38 cellular contexts compared by ENCODE assay signal in genomic region chr17:371583-371982, GRCh38.
"Had no signal": no experiment of that assay in that cellular context is flagged by ENCODE, and none has a peak within 500 bp of the region (broad histone marks: within the 10 kb centered on the region; RNA-seq: fewer than 3 reads in every experiment).

No MANE protein-coding gene starts in this region.

- H3K4me3 Mint-ChIP-seq: activated CD4-positive, alpha-beta memory T cell treated with anti-CD3 and anti-CD28 coated beads, Interleukin-2, amount 10 ng/mL, durations not matched to agents 7 days and 5 days; activated CD4-positive, alpha-beta T cell treated with anti-CD3 and anti-CD28 coated beads for 36 hours; activated CD4-positive, alpha-beta T cell treated with anti-CD3 and anti-CD28 coated beads, Interleukin-2, amount 10 ng/mL, durations not matched to agents 7 days and 5 days; activated CD8-positive, alpha-beta memory T cell treated with anti-CD3 and anti-CD28 coated beads, Interleukin-2, amount 10 ng/mL, durations not matched to agents 7 days and 5 days; activated CD8-positive, alpha-beta T cell treated with anti-CD3 and anti-CD28 coated beads, Interleukin-2, amount 10 ng/mL, durations not matched to agents 7 days and 5 days; activated naive CD4-positive, alpha-beta T cell treated with anti-CD3 and anti-CD28 coated beads, Interleukin-2, amount 10 ng/mL, durations not matched to agents 7 days and 5 days; activated naive CD4-positive, alpha-beta T cell treated with anti-CD3 and anti-CD28 coated beads, Interleukin-2, amount 50 U/mL, for 24 hours; activated naive CD8-positive, alpha-beta T cell; activated naive CD8-positive, alpha-beta T cell treated with anti-CD3 and anti-CD28 coated beads, Interleukin-2, amount 10 ng/mL, durations not matched to agents 7 days and 5 days; activated naive CD8-positive, alpha-beta T cell treated with anti-CD3 and anti-CD28 coated beads, Interleukin-2, amount 50 U/mL, for 24 hours; activated T-cell treated with anti-CD3 and anti-CD28 coated beads, Interleukin-2, amount 50 U/mL, for 24 hours; brain; central memory CD8-positive, alpha-beta T cell; T-helper 1 cell treated with Interleukin-12 subunit alpha and Interleukin-12 subunit beta and Interleukin-4 antibody, amounts not matched to agents 30 μg/mL and 1 μg/mL, for 36 hours; T-helper 2 cell treated with Interferon-gamma antibody and Interleukin-4, amounts not matched to agents 5 μg/mL and 100 μg/mL, for 36 hours; WTC11 had no signal

- ATAC-seq: activated CD4-positive, alpha-beta T cell treated with anti-CD3 and anti-CD28 coated beads for 36 hours; activated CD4-positive, CD25-positive, alpha-beta regulatory T cell treated with anti-CD3 and anti-CD28 coated beads, Interleukin-2, amount 50 U/mL, for 24 hours; activated CD8-positive, alpha-beta memory T cell treated with anti-CD3 and anti-CD28 coated beads, Interleukin-2, amount 10 ng/mL, durations not matched to agents 7 days and 5 days; activated CD8-positive, alpha-beta T cell treated with anti-CD3 and anti-CD28 coated beads, Interleukin-2, amount 10 ng/mL, durations not matched to agents 7 days and 5 days; activated naive CD8-positive, alpha-beta T cell treated with anti-CD3 and anti-CD28 coated beads, Interleukin-2, amount 50 U/mL, for 24 hours; WTC11 had no signal

- H3K4me3 ChIP-seq: ascending aorta, cardiac muscle cell had no signal

- H3K9me3 ChIP-seq: ascending aorta had no signal

- H3K36me3 ChIP-seq: ascending aorta, cardiac muscle cell, WERI-Rb-1 had no signal

- H3K27ac ChIP-seq: ascending aorta, cardiac muscle cell had no signal

- H3K4me1 Mint-ChIP-seq: activated CD4-positive, alpha-beta T cell treated with anti-CD3 and anti-CD28 coated beads for 36 hours; activated CD4-positive, alpha-beta T cell treated with anti-CD3 and anti-CD28 coated beads, Interleukin-2, amount 10 ng/mL, durations not matched to agents 7 days and 5 days; activated naive CD8-positive, alpha-beta T cell treated with anti-CD3 and anti-CD28 coated beads, Interleukin-2, amount 10 ng/mL, durations not matched to agents 7 days and 5 days; WTC11 had no signal

- H3K27me3 ChIP-seq: ascending aorta, cardiac muscle cell had no signal

- H3K27ac Mint-ChIP-seq: activated CD4-positive, alpha-beta memory T cell treated with anti-CD3 and anti-CD28 coated beads, Interleukin-2, amount 10 ng/mL, durations not matched to agents 7 days and 5 days; activated CD4-positive, alpha-beta T cell treated with anti-CD3 and anti-CD28 coated beads for 36 hours; activated CD4-positive, alpha-beta T cell treated with anti-CD3 and anti-CD28 coated beads, Interleukin-2, amount 10 ng/mL, durations not matched to agents 7 days and 5 days; activated CD8-positive, alpha-beta memory T cell treated with anti-CD3 and anti-CD28 coated beads, Interleukin-2, amount 10 ng/mL, durations not matched to agents 7 days and 5 days; activated CD8-positive, alpha-beta T cell treated with anti-CD3 and anti-CD28 coated beads, Interleukin-2, amount 10 ng/mL, durations not matched to agents 7 days and 5 days; activated naive CD4-positive, alpha-beta T cell treated with anti-CD3 and anti-CD28 coated beads, Interleukin-2, amount 10 ng/mL, durations not matched to agents 7 days and 5 days; activated naive CD4-positive, alpha-beta T cell treated with anti-CD3 and anti-CD28 coated beads, Interleukin-2, amount 50 U/mL, for 24 hours; activated naive CD8-positive, alpha-beta T cell; activated naive CD8-positive, alpha-beta T cell treated with anti-CD3 and anti-CD28 coated beads, Interleukin-2, amount 10 ng/mL, durations not matched to agents 7 days and 5 days; activated naive CD8-positive, alpha-beta T cell treated with anti-CD3 and anti-CD28 coated beads, Interleukin-2, amount 50 U/mL, for 24 hours; activated T-cell treated with anti-CD3 and anti-CD28 coated beads, Interleukin-2, amount 50 U/mL, for 24 hours; activated T-helper 2 cell treated with anti-CD3 and anti-CD28 coated beads, Interferon-gamma antibody, Interleukin-2, Interleukin-4, amounts not matched to agents 10 μg/mL and 5 μg/mL and 100 μg/mL, durations not matched to agents 14 hours and 24 hours and 36 hours; T-helper 1 cell treated with Interleukin-12 subunit alpha and Interleukin-12 subunit beta and Interleukin-4 antibody, amounts not matched to agents 30 μg/mL and 1 μg/mL, for 36 hours; T-helper 2 cell treated with Interferon-gamma antibody and Interleukin-4, amounts not matched to agents 5 μg/mL and 100 μg/mL, for 36 hours; WTC11 had no signal

- H3K9me3 Mint-ChIP-seq: activated naive CD4-positive, alpha-beta T cell treated with anti-CD3 and anti-CD28 coated beads, Interleukin-2, amount 50 U/mL, for 24 hours; T-helper 1 cell treated with Interleukin-12 subunit alpha and Interleukin-12 subunit beta and Interleukin-4 antibody, amounts not matched to agents 30 μg/mL and 1 μg/mL, for 36 hours had no signal

- H3K4me1 ChIP-seq: ascending aorta had no signal

- DNase-seq: activated CD4-positive, alpha-beta memory T cell treated with anti-CD3 and anti-CD28 coated beads, Interleukin-2, amount 10 ng/mL, durations not matched to agents 7 days and 5 days; activated CD4-positive, alpha-beta T cell treated with anti-CD3 and anti-CD28 coated beads for 1 hour; activated CD4-positive, alpha-beta T cell treated with anti-CD3 and anti-CD28 coated beads for 36 hours; activated CD4-positive, alpha-beta T cell treated with anti-CD3 and anti-CD28 coated beads for 48 hours; activated CD4-positive, alpha-beta T cell treated with anti-CD3 and anti-CD28 coated beads, Interleukin-2, amount 10 ng/mL, durations not matched to agents 7 days and 5 days; activated CD4-positive, alpha-beta T cell treated with anti-CD3 and anti-CD28 coated beads, Interleukin-2, amount 50 U/mL, for 48 hours; activated CD4-positive, CD25-positive, alpha-beta regulatory T cell; activated CD8-positive, alpha-beta memory T cell treated with anti-CD3 and anti-CD28 coated beads for 24 hours; activated CD8-positive, alpha-beta memory T cell treated with anti-CD3 and anti-CD28 coated beads, Interleukin-2, amount 10 ng/mL, durations not matched to agents 7 days and 5 days; activated CD8-positive, alpha-beta memory T cell treated with anti-CD3 and anti-CD28 coated beads, Interleukin-2, amount 50 U/mL, for 48 hours; activated CD8-positive, alpha-beta T cell treated with anti-CD3 and anti-CD28 coated beads, Interleukin-2, amount 10 ng/mL, durations not matched to agents 7 days and 5 days; activated effector memory CD4-positive, alpha-beta T cell treated with Interleukin-2 at 50 U/mL for 16 hours; activated gamma-delta T cell; activated naive CD4-positive, alpha-beta T cell treated with anti-CD3 and anti-CD28 coated beads, Interleukin-2, amount 10 ng/mL, durations not matched to agents 7 days and 5 days; activated naive CD4-positive, alpha-beta T cell treated with Interleukin-2 at 50 U/mL for 16 hours; activated naive CD8-positive, alpha-beta T cell treated with anti-CD3 and anti-CD28 coated beads, Interleukin-2, amount 10 ng/mL, durations not matched to agents 7 days and 5 days; activated naive CD8-positive, alpha-beta T cell treated with anti-CD3 and anti-CD28 coated beads, Interleukin-2, amount 50 U/mL, for 24 hours; activated T-cell treated with anti-CD3 and anti-CD28 coated beads, Interleukin-2, amount 50 U/mL, for 24 hours; activated T-cell treated with anti-CD3 and anti-CD28 coated beads, Interleukin-2, amount 50 U/mL, for 48 hours; amygdala; anterior cingulate cortex; caudate nucleus; cerebellar nuclear complex; T-helper 1 cell; T-helper 2 cell; T-helper 9 cell had no signal

- H3K27me3 Mint-ChIP-seq: activated CD4-positive, alpha-beta T cell treated with anti-CD3 and anti-CD28 coated beads for 36 hours; activated CD4-positive, alpha-beta T cell treated with anti-CD3 and anti-CD28 coated beads, Interleukin-2, amount 10 ng/mL, durations not matched to agents 7 days and 5 days; activated naive CD4-positive, alpha-beta T cell treated with anti-CD3 and anti-CD28 coated beads, Interleukin-2, amount 50 U/mL, for 24 hours; activated naive CD8-positive, alpha-beta T cell; activated naive CD8-positive, alpha-beta T cell treated with anti-CD3 and anti-CD28 coated beads, Interleukin-2, amount 50 U/mL, for 24 hours; activated T-cell treated with anti-CD3 and anti-CD28 coated beads, Interleukin-2, amount 50 U/mL, for 24 hours; brain; central memory CD8-positive, alpha-beta T cell had no signal
